1 cellular context compared by ENCODE assay signal in genomic region chr12:95115641-95116040, GRCh38.
TF ChIP-seq lines count a peak whose summit lies in the region.

No MANE protein-coding gene starts in this region.

TF ChIP-seq in WTC11, 78 proteins besides CTCF, POLR2A, EP300 and RAD21 (continued from another document):
- TF ChIP-seq ZNF512 (CRISPR knock-in tag; IDR thresholded peaks at IDR 0.05; ENCODE audit: borderline replicate concordance) = no peak
